Comparison of ENCODE assay signal across 8 cellular contexts in genomic region chr14:23294734-23295561, GRCh38. TPM values are rescaled to one million over a fixed set of nuclear protein-coding genes. Genes with fewer than 3 reads are reported as not detected.
DNase-seq lines count a peak whose midpoint lies in the region; ATAC-seq and TF ChIP-seq lines count a peak whose summit lies in the region.

No MANE protein-coding gene starts in this region.

- no peaks in the 10 kb centered on the region for H3K36me3 Mint-ChIP-seq in IgD-negative memory B cell
- H3K36me3 Mint-ChIP-seq in activated T-helper 17 cell treated with anti-CD3 and anti-CD28 coated beads, Interleukin-2, amount 50 U/mL, for 72 hours (ENCODE audit: low read depth): peaks cover 53% of the 10 kb centered on the region

- H3K36me3 ChIP-seq in DND-41 (ENCODE audit: insufficient read depth, low read length) (peaks cover 27% of the 10 kb centered on the region), osteoblast (ENCODE audit: insufficient read depth, low read length) (no peaks in the 10 kb centered on the region)

- H3K4me3 Mint-ChIP-seq in IgD-negative memory B cell: peak overlapping the region in 3 of 4 donors; percentile 26 to 78 (median 63)
- H3K4me3 Mint-ChIP-seq in activated T-helper 17 cell treated with anti-CD3 and anti-CD28 coated beads, Interleukin-2, amount 50 U/mL, for 72 hours: peak overlapping the region; percentile 19

- no peaks in the 10 kb centered on the region for H3K9me3 Mint-ChIP-seq in IgD-negative memory B cell
- H3K9me3 Mint-ChIP-seq in activated T-helper 17 cell treated with anti-CD3 and anti-CD28 coated beads, Interleukin-2, amount 50 U/mL, for 72 hours: no peaks in the 10 kb centered on the region

- H3K9me3 ChIP-seq in DND-41 (ENCODE audit: insufficient read depth, low read length, severe bottlenecking): no peaks in the 10 kb centered on the region
- H3K9me3 ChIP-seq in osteoblast (ENCODE audit: low read depth, low read length): no peaks in the 10 kb centered on the region

- H3K79me2 ChIP-seq in DND-41 (ENCODE audit: insufficient read depth, low read length) (peaks cover 3% of the 10 kb centered on the region), osteoblast (ENCODE audit: insufficient read depth, low read length) (peaks cover 1% of the 10 kb centered on the region)

- no peaks in the 10 kb centered on the region for H4K20me1 ChIP-seq in DND-41 (ENCODE audit: insufficient read depth, low read length)
- H4K20me1 ChIP-seq in osteoblast (ENCODE audit: insufficient read depth, low read length): no peaks in the 10 kb centered on the region

- no peak overlapping the region for H3K9ac ChIP-seq in DND-41 (ENCODE audit: low read depth, low read length)

- H3K4me2 ChIP-seq in DND-41 (ENCODE audit: insufficient read depth, low read length): peak overlapping the region; percentile 1; the same call in 1 of the 2 replicates
- peak overlapping the region; percentile 19 for H3K4me2 ChIP-seq in osteoblast (ENCODE audit: insufficient read depth, low read length)

- peak; percentile 63 for DNase-seq in DND-41
- DNase-seq in RPMI7951 (ENCODE audit: low read depth): peak; percentile 49
- DNase-seq in fibroblast of pulmonary artery (ENCODE audit: low read depth): peak; percentile 66
- no peak for DNase-seq in osteoblast (ENCODE audit: insufficient read length, low spot score, missing footprints)
- DNase-seq in iPS-NIHi7 (ENCODE audit: extremely low spot score): no peak

- H3K27ac Mint-ChIP-seq in IgD-negative memory B cell: peak overlapping the region; percentile 58 to 97 (median 91)
- H3K27ac Mint-ChIP-seq in activated T-helper 17 cell treated with anti-CD3 and anti-CD28 coated beads, Interleukin-2, amount 50 U/mL, for 72 hours: peak overlapping the region; percentile 38

- TF ChIP-seq CTCF in DND-41 (IDR thresholded peaks at IDR 0.05; ENCODE audit: borderline replicate concordance, extremely low read depth, low read length, poor library complexity, severe bottlenecking) (peak; percentile 91), fibroblast of pulmonary artery (IDR thresholded peaks at IDR 0.05; ENCODE audit: low read length, missing control alignments) (peak; percentile 87), osteoblast (IDR thresholded peaks at IDR 0.05; ENCODE audit: extremely low read depth, low read depth, low read length) (peak; percentile 88)

- H3K27me3 Mint-ChIP-seq in IgD-negative memory B cell: no peaks in the 10 kb centered on the region
- H3K27me3 Mint-ChIP-seq in activated T-helper 17 cell treated with anti-CD3 and anti-CD28 coated beads, Interleukin-2, amount 50 U/mL, for 72 hours: no peaks in the 10 kb centered on the region

- H2AFZ ChIP-seq in DND-41 (ENCODE audit: low read depth, low read length) (no peak overlapping the region; the same call in 1 of the 2 replicates), osteoblast (ENCODE audit: low read length) (peak overlapping the region; percentile 3)

- H3K27ac ChIP-seq in DND-41 (ENCODE audit: low read length): no peak overlapping the region
- no peak overlapping the region for H3K27ac ChIP-seq in osteoblast (ENCODE audit: low read depth, low read length)

- ATAC-seq in DND-41 (ENCODE audit: insufficient read depth, low read depth): peak; percentile 82
- ATAC-seq in activated T-helper 17 cell treated with anti-CD3 and anti-CD28 coated beads, Interleukin-2, amount 50 U/mL, for 72 hours (replicated peaks): peak; percentile 87
- no peak for ATAC-seq in GM21619 (IDR thresholded peaks at IDR 0.05; ENCODE audit: unreplicated experiment)

- H3K4me3 ChIP-seq in DND-41 (ENCODE audit: low read depth in 1 of 2, low read length in 2 of 2) (no peak overlapping the region), fibroblast of pulmonary artery (replicated peaks; ENCODE audit: low read depth, low read length) (no peak overlapping the region), osteoblast (ENCODE audit: insufficient read depth, low read length) (no peak overlapping the region)

- no peaks in the 10 kb centered on the region for H3K27me3 ChIP-seq in DND-41 (ENCODE audit: insufficient read depth, low read length, poor library complexity)
- peaks cover 9% of the 10 kb centered on the region for H3K27me3 ChIP-seq in osteoblast (ENCODE audit: insufficient read depth, low read length)

- H3K4me1 ChIP-seq in DND-41 (ENCODE audit: insufficient read depth, low read length) (peaks cover 16% of the 10 kb centered on the region), osteoblast (ENCODE audit: insufficient read depth, low read length) (peaks cover 21% of the 10 kb centered on the region)

- peaks cover 8 to 19% (median 13%) of the 10 kb centered on the region in 3 donors for H3K4me1 Mint-ChIP-seq in IgD-negative memory B cell
- peaks cover 5% of the 10 kb centered on the region for H3K4me1 Mint-ChIP-seq in activated T-helper 17 cell treated with anti-CD3 and anti-CD28 coated beads, Interleukin-2, amount 50 U/mL, for 72 hours

RNA-seq across cellular contexts. Expression of gene PPP1R3E, which starts 7.7 kb away (rescaled TPM):
- 2.3 TPM for polyA plus RNA-seq in IgD-negative memory B cell
- 3.0 and 4.3 TPM in 2 replicates for total RNA-seq in RPMI7951 (2014; rRNA removed; shearing (Covaris generic))
- total RNA-seq in activated T-helper 17 cell treated with anti-CD3 and anti-CD28 coated beads, Interleukin-2, amount 50 U/mL, for 72 hours: 10 to 100 TPM; 21.1 to 68.8 TPM
- 7.6 and 9.1 TPM in 2 replicates for total RNA-seq in osteoblast

RNA-seq across cellular contexts. Expression of gene HOMEZ, which starts 9.0 kb away (rescaled TPM):
- polyA plus RNA-seq in IgD-negative memory B cell: 5.6 TPM
- 6.4 and 9.9 TPM in 2 replicates for total RNA-seq in RPMI7951 (2014; rRNA removed; shearing (Covaris generic))
- 10 to 100 TPM in 1 of 2 donors, 1 to 10 TPM in 1; 8.4 to 10.3 TPM for total RNA-seq in activated T-helper 17 cell treated with anti-CD3 and anti-CD28 coated beads, Interleukin-2, amount 50 U/mL, for 72 hours
- 5.4 and 8.0 TPM in 2 replicates for total RNA-seq in osteoblast

RNA-seq across cellular contexts. Expression of gene BCL2L2, which starts 11.7 kb away (rescaled TPM):
- 0.65 TPM for polyA plus RNA-seq in IgD-negative memory B cell
- total RNA-seq in RPMI7951 (2014; rRNA removed; shearing (Covaris generic)): 7.1 and 9.5 TPM in 2 replicates
- 1 to 10 TPM; 1.2 to 2.9 TPM for total RNA-seq in activated T-helper 17 cell treated with anti-CD3 and anti-CD28 coated beads, Interleukin-2, amount 50 U/mL, for 72 hours
- 19.5 and 21.2 TPM in 2 replicates for total RNA-seq in osteoblast

RNA-seq across cellular contexts. Expression of gene PABPN1, which starts 26.3 kb away (rescaled TPM):
- polyA plus RNA-seq in IgD-negative memory B cell: 127 TPM
- total RNA-seq in RPMI7951 (2014; rRNA removed; shearing (Covaris generic)): 45.6 and 49.7 TPM in 2 replicates
- 100 to 1,000 TPM; 163 to 239 TPM for total RNA-seq in activated T-helper 17 cell treated with anti-CD3 and anti-CD28 coated beads, Interleukin-2, amount 50 U/mL, for 72 hours
- 42.3 and 51.9 TPM in 2 replicates for total RNA-seq in osteoblast

RNA-seq across cellular contexts. Expression of gene RNF212B, which starts 57.2 kb away (rescaled TPM):
- polyA plus RNA-seq in IgD-negative memory B cell: not detected
- not detected in 2 replicates for total RNA-seq in RPMI7951 (2014; rRNA removed; shearing (Covaris generic))
- not detected for total RNA-seq in activated T-helper 17 cell treated with anti-CD3 and anti-CD28 coated beads, Interleukin-2, amount 50 U/mL, for 72 hours
- not detected in 2 replicates for total RNA-seq in osteoblast

Comparison
In these comparisons a context has a peak if more than half of its experiments do, and no peak if none do; other contexts are left out.
1. DNase-seq: peak in DND-41 (single experiment), RPMI7951 (single experiment) and fibroblast of pulmonary artery (single experiment); none in osteoblast (single experiment) and iPS-NIHi7 (single experiment).
2. Peak in every context shown above with its lines, with median percentiles within 50 percentile points of each other: CTCF ChIP-seq.